In genomic region chr11:128695539-128696221, GRCh38 we compare ENCODE assay signal across 7 cellular contexts. TPM values are rescaled to one million over a fixed set of nuclear protein-coding genes. Genes with fewer than 3 reads are reported as not detected.
DNase-seq lines count a peak whose midpoint lies in the region; ATAC-seq lines count a peak whose summit lies in the region.

No MANE protein-coding gene starts in this region.

- H3K9ac ChIP-seq in skeletal muscle satellite cell (ENCODE audit: low read depth, low read length): peak overlapping the region; percentile 85

- peaks cover 15% of the 10 kb centered on the region for H3K4me1 ChIP-seq in skeletal muscle satellite cell (ENCODE audit: control insufficient read depth, insufficient read depth, low read length)

- intact Hi-C loops in activated CD4-positive, alpha-beta memory T cell treated with anti-CD3 and anti-CD28 coated beads for 36 hours (cut with micrococcal nuclease): loop anchor here (1.0 to 10.0 kb wide), 10 partner anchors 21 to 351 kb away; no protein-coding TSS in a partner anchor
- intact Hi-C loops in cardiac septum (cut with DNase I): loop anchor here (10.0 kb wide), 1 partner anchor 171 kb away; no protein-coding TSS in a partner anchor

- H3K4me3 Mint-ChIP-seq in activated CD4-positive, alpha-beta memory T cell treated with anti-CD3 and anti-CD28 coated beads for 36 hours: peak overlapping the region; percentile 78

- H3K9me3 Mint-ChIP-seq in activated CD4-positive, alpha-beta memory T cell treated with anti-CD3 and anti-CD28 coated beads for 36 hours: no peaks in the 10 kb centered on the region

- peaks cover 6% of the 10 kb centered on the region for H3K36me3 Mint-ChIP-seq in activated CD4-positive, alpha-beta memory T cell treated with anti-CD3 and anti-CD28 coated beads for 36 hours

- peak; percentile 27 for ATAC-seq in GM19035 (IDR thresholded peaks at IDR 0.05; ENCODE audit: unreplicated experiment)
- ATAC-seq in HG03378 (IDR thresholded peaks at IDR 0.05; ENCODE audit: unreplicated experiment): peak; percentile 44

- no peaks in the 10 kb centered on the region for H3K9me3 ChIP-seq in skeletal muscle satellite cell (replicated peaks; ENCODE audit: low read length)

- peak overlapping the region; percentile 88 for H3K4me3 ChIP-seq in skeletal muscle satellite cell (ENCODE audit: low read length)

- H3K4me1 Mint-ChIP-seq in activated CD4-positive, alpha-beta memory T cell treated with anti-CD3 and anti-CD28 coated beads for 36 hours (ENCODE audit: low read depth): peaks cover 57% of the 10 kb centered on the region

- peaks cover 5% of the 10 kb centered on the region for H3K27me3 Mint-ChIP-seq in activated CD4-positive, alpha-beta memory T cell treated with anti-CD3 and anti-CD28 coated beads for 36 hours

- H3K27me3 ChIP-seq in skeletal muscle satellite cell (ENCODE audit: control insufficient read depth, insufficient read depth, low read length): peaks cover 14% of the 10 kb centered on the region

- H3K36me3 ChIP-seq in skeletal muscle satellite cell (ENCODE audit: insufficient read depth, low read length): no peaks in the 10 kb centered on the region

- POLR2A ChIA-PET in activated CD4-positive, alpha-beta memory T cell treated with anti-CD3 and anti-CD28 coated beads for 36 hours (lab: Charles Lee): interaction anchor here (0.6 to 1.8 kb wide), 14 partner anchors 9 to 202 kb away, joined by 3 to 12 read pairs (median 4); no protein-coding TSS in a partner anchor

- H3K4me2 ChIP-seq in skeletal muscle satellite cell (ENCODE audit: low read length): peak overlapping the region; percentile 95

- peak; percentile 55 for DNase-seq in activated CD4-positive, alpha-beta memory T cell treated with anti-CD3 and anti-CD28 coated beads for 36 hours
- DNase-seq in cardiac septum (ENCODE audit: low spot score) (peak; percentile 87), COLO668 (lab: John Stamatoyannopoulos, UW; ENCODE audit: unreplicated experiment) (no peak), NCI-H524 treated with DMSO at 0.1 percent for 48 hours (lab: John Stamatoyannopoulos, UW) (no peak)

- CTCF ChIA-PET in activated CD4-positive, alpha-beta memory T cell treated with anti-CD3 and anti-CD28 coated beads for 36 hours (lab: Charles Lee): interaction anchor here (0.9 to 1.8 kb wide), 7 partner anchors 16 to 213 kb away, joined by 3 to 7 read pairs (median 3); no protein-coding TSS in a partner anchor

- H3K27ac Mint-ChIP-seq in activated CD4-positive, alpha-beta memory T cell treated with anti-CD3 and anti-CD28 coated beads for 36 hours: peak overlapping the region; percentile 89

RNA-seq across cellular contexts. Expression of gene FLI1, which starts 1.8 kb away (rescaled TPM):
- 10 to 100 TPM; 60.3 to 63.7 TPM for total RNA-seq in activated CD4-positive, alpha-beta memory T cell treated with anti-CD3 and anti-CD28 coated beads for 36 hours
- 18.9 TPM for total RNA-seq in cardiac septum
- 1.5 and 2.5 TPM in 2 replicates for total RNA-seq in skeletal muscle satellite cell (2012; rRNA removed)

Comparison
In these comparisons a context has a peak if more than half of its experiments do, and no peak if none do; other contexts are left out.
1. DNase-seq: peak in activated CD4-positive, alpha-beta memory T cell treated with anti-CD3 and anti-CD28 coated beads for 36 hours (single experiment) and cardiac septum (single experiment); none in COLO668 (single experiment) and NCI-H524 treated with DMSO at 0.1 percent for 48 hours (single experiment).